In the genomic region with DNA sequence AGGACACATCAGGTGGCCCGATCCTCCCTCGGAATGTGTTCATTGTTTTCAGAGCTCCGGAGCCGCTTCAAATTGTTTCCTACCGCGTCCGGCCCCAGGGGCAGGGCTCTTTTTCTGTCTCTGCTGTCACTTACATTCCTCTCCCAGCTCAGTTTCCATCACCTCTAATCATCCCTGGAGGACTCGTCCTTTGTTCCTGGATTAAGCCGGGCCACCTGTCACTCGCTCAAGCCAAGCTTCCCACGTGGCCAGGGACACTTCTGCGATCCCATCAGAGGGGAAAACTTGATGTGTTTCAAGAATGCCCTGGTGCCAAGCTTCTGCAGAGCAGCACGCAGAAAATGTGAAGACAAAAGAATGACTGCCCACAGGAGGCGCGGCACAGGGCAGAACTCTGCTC, we compare ENCODE assay signal across 1 cellular context.
TF ChIP-seq lines count a peak whose summit lies in the region.

No MANE protein-coding gene starts in this region.

TF ChIP-seq in WTC11, 78 proteins besides CTCF, POLR2A, EP300 and RAD21 (continued from another document):
- TF ChIP-seq, protein P1, sequence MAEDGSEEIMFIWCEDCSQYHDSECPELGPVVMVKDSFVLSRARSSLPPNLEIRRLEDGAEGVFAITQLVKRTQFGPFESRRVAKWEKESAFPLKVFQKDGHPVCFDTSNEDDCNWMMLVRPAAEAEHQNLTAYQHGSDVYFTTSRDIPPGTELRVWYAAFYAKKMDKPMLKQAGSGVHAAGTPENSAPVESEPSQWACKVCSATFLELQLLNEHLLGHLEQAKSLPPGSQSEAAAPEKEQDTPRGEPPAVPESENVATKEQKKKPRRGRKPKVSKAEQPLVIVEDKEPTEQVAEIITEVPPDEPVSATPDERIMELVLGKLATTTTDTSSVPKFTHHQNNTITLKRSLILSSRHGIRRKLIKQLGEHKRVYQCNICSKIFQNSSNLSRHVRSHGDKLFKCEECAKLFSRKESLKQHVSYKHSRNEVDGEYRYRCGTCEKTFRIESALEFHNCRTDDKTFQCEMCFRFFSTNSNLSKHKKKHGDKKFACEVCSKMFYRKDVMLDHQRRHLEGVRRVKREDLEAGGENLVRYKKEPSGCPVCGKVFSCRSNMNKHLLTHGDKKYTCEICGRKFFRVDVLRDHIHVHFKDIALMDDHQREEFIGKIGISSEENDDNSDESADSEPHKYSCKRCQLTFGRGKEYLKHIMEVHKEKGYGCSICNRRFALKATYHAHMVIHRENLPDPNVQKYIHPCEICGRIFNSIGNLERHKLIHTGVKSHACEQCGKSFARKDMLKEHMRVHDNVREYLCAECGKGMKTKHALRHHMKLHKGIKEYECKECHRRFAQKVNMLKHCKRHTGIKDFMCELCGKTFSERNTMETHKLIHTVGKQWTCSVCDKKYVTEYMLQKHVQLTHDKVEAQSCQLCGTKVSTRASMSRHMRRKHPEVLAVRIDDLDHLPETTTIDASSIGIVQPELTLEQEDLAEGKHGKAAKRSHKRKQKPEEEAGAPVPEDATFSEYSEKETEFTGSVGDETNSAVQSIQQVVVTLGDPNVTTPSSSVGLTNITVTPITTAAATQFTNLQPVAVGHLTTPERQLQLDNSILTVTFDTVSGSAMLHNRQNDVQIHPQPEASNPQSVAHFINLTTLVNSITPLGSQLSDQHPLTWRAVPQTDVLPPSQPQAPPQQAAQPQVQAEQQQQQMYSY (CRISPR knock-in tag; IDR thresholded peaks at IDR 0.05) = no peak
- TF ChIP-seq SMAD4 (CRISPR knock-in tag; IDR thresholded peaks at IDR 0.05) (no peak), EMX1 (CRISPR knock-in tag; IDR thresholded peaks at IDR 0.05) (no peak), KAT7 (CRISPR knock-in tag; IDR thresholded peaks at IDR 0.05; ENCODE audit: borderline replicate concordance) (no peak), MYBL2 (CRISPR knock-in tag; IDR thresholded peaks at IDR 0.05) (no peak), ZNF232 (CRISPR knock-in tag; IDR thresholded peaks at IDR 0.05) (no peak), ZNF423 (CRISPR knock-in tag; IDR thresholded peaks at IDR 0.05) (no peak), NR1H2 (CRISPR knock-in tag; IDR thresholded peaks at IDR 0.05) (no peak), PRRX2 (CRISPR knock-in tag; IDR thresholded peaks at IDR 0.05) (no peak), ZNF138 (CRISPR knock-in tag; conservative IDR thresholded peaks at IDR 0.05) (no peak), RELA (CRISPR knock-in tag; IDR thresholded peaks at IDR 0.05; ENCODE audit: borderline replicate concordance) (no peak), GABPB1 (CRISPR knock-in tag; IDR thresholded peaks at IDR 0.05) (no peak), JUN (CRISPR knock-in tag; IDR thresholded peaks at IDR 0.05) (no peak)
- TF ChIP-seq, protein P2, sequence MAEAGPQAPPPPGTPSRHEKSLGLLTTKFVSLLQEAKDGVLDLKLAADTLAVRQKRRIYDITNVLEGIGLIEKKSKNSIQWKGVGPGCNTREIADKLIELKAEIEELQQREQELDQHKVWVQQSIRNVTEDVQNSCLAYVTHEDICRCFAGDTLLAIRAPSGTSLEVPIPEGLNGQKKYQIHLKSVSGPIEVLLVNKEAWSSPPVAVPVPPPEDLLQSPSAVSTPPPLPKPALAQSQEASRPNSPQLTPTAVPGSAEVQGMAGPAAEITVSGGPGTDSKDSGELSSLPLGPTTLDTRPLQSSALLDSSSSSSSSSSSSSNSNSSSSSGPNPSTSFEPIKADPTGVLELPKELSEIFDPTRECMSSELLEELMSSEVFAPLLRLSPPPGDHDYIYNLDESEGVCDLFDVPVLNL (CRISPR knock-in tag; IDR thresholded peaks at IDR 0.05; ENCODE audit: borderline replicate concordance, low read depth) = no peak
- TF ChIP-seq, protein P3, sequence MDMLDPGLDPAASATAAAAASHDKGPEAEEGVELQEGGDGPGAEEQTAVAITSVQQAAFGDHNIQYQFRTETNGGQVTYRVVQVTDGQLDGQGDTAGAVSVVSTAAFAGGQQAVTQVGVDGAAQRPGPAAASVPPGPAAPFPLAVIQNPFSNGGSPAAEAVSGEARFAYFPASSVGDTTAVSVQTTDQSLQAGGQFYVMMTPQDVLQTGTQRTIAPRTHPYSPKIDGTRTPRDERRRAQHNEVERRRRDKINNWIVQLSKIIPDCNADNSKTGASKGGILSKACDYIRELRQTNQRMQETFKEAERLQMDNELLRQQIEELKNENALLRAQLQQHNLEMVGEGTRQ (CRISPR knock-in tag; IDR thresholded peaks at IDR 0.05) = no peak
- TF ChIP-seq, protein P4, sequence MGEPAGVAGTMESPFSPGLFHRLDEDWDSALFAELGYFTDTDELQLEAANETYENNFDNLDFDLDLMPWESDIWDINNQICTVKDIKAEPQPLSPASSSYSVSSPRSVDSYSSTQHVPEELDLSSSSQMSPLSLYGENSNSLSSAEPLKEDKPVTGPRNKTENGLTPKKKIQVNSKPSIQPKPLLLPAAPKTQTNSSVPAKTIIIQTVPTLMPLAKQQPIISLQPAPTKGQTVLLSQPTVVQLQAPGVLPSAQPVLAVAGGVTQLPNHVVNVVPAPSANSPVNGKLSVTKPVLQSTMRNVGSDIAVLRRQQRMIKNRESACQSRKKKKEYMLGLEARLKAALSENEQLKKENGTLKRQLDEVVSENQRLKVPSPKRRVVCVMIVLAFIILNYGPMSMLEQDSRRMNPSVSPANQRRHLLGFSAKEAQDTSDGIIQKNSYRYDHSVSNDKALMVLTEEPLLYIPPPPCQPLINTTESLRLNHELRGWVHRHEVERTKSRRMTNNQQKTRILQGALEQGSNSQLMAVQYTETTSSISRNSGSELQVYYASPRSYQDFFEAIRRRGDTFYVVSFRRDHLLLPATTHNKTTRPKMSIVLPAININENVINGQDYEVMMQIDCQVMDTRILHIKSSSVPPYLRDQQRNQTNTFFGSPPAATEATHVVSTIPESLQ (CRISPR knock-in tag; IDR thresholded peaks at IDR 0.05) = no peak
- TF ChIP-seq, protein P5, sequence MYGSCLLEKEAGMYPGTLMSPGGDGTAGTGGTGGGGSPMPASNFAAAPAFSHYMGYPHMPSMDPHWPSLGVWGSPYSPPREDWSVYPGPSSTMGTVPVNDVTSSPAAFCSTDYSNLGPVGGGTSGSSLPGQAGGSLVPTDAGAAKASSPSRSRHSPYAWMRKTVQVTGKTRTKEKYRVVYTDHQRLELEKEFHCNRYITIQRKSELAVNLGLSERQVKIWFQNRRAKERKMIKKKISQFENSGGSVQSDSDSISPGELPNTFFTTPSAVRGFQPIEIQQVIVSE (CRISPR knock-in tag; IDR thresholded peaks at IDR 0.05; ENCODE audit: borderline replicate concordance) = no peak
TF ChIP-seq in WTC11: peak in this region for 0.
